10 cellular contexts compared by ENCODE assay signal in the genomic region with DNA sequence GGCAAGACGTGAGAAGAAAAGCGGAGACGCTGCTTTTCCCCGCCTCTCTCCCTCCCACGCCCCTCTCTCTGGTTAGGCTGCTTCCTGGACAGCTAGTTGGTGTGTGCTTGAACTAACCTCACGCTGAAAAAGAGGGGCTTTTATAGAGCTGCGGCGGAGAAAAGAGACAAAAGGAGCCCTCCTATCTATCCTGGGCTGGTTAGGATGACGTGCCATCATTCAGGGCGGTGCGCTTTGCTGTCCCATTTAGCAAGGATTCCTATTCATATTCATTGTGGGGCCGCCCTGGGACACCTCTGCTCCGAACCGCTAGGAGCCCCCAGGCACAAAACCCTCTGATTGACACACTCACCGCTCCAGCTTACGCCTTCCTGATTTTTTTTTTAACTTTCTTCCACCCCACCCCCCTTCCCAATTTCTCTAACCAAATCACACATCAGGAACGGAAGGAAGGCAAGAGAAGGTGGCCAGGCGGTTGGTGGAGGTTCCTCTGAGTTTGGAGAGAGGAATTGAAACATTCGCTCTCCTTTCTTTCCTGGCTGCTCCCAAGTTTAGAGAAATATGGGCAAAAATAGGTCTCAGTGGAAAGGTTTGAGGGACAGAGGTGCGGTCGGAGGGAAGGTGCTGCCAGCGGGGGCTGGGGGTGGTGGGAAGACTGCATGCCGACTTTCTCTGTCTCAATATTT. TPM values are rescaled to one million over a fixed set of nuclear protein-coding genes. Genes with fewer than 3 reads are reported as not detected.
A peak's percentile ranks its signal among the peaks of the same experiment; 100 is the strongest.
DNase-seq lines count a peak whose midpoint lies in the region; ATAC-seq and TF ChIP-seq lines count a peak whose summit lies in the region.
"Had no signal": no experiment of that assay in that cellular context is flagged by ENCODE, and none has a peak within 500 bp of the region (broad histone marks: within the 10 kb centered on the region; RNA-seq: fewer than 3 reads in every experiment).

A gene (minus strand): TSS at position 114 of the 686 bp plus-strand sequence. CDS start 224 bp downstream, outside the sequence.

- no peak within 1 kb of the TSS for H3K27ac ChIP-seq in stomach
- H3K27ac ChIP-seq in breast epithelium = no peak within 1 kb of the TSS
- H3K27ac ChIP-seq: parathyroid adenoma had no signal

- no peaks in the 10 kb centered on the region for H3K9me3 Mint-ChIP-seq in activated naive CD4-positive, alpha-beta T cell treated with anti-CD3 and anti-CD28 coated beads for 36 hours
- peaks cover 4% of the 10 kb centered on the region for H3K9me3 Mint-ChIP-seq in memory B cell

- 11 to 16% (median 15%) methylated on average over 23 of the region's 23 CpGs for WGBS in stomach, 5 donors

- H3K36me3 ChIP-seq in stomach (no peaks in the 10 kb centered on the region), breast epithelium (no peaks in the 10 kb centered on the region)

- CTCF ChIA-PET in activated naive CD4-positive, alpha-beta T cell treated with anti-CD3 and anti-CD28 coated beads for 36 hours (lab: Charles Lee) = interaction anchor here (0.6 to 1.4 kb wide), 2 partner anchors 41 to 95 kb away, joined by 3 to 4 read pairs; no protein-coding TSS in a partner anchor

- H3K9me3 ChIP-seq in stomach (peaks cover 0 to 11% (median 0%) of the 10 kb centered on the region in 4 donors), breast epithelium (no peaks in the 10 kb centered on the region)

- no peaks in the 10 kb centered on the region for H3K36me3 Mint-ChIP-seq in activated naive CD4-positive, alpha-beta T cell treated with anti-CD3 and anti-CD28 coated beads for 36 hours (ENCODE audit: low read depth)
- peaks cover 2% of the 10 kb centered on the region for H3K36me3 Mint-ChIP-seq in memory B cell

- ATAC-seq in memory B cell (ENCODE audit: low read depth) = no peak

- peaks cover 93% of the 10 kb centered on the region for H3K27me3 Mint-ChIP-seq in activated naive CD4-positive, alpha-beta T cell treated with anti-CD3 and anti-CD28 coated beads for 36 hours (ENCODE audit: low read depth)
- peaks cover 36% of the 10 kb centered on the region for H3K27me3 Mint-ChIP-seq in memory B cell

- no peak for TF ChIP-seq POLR2A in stomach (IDR thresholded peaks at IDR 0.05)
- TF ChIP-seq POLR2A in breast epithelium (IDR thresholded peaks at IDR 0.05) = no peak

- H3K27ac Mint-ChIP-seq in activated naive CD4-positive, alpha-beta T cell treated with anti-CD3 and anti-CD28 coated beads for 36 hours = no peak within 1 kb of the TSS
- peak within 1 kb of the TSS; percentile 87 for H3K27ac Mint-ChIP-seq in memory B cell

- H3K4me1 Mint-ChIP-seq in activated naive CD4-positive, alpha-beta T cell treated with anti-CD3 and anti-CD28 coated beads for 36 hours (ENCODE audit: low read depth) = peaks cover 71% of the 10 kb centered on the region
- peaks cover 9% of the 10 kb centered on the region for H3K4me1 Mint-ChIP-seq in memory B cell

- H3K4me1 ChIP-seq in stomach = peaks cover 34 to 67% (median 52%) of the 10 kb centered on the region in 4 donors
- H3K4me1 ChIP-seq in breast epithelium = peaks cover 3 to 7% of the 10 kb centered on the region in 2 donors
- H3K4me1 ChIP-seq: parathyroid adenoma had no signal

- H3K27me3 ChIP-seq in stomach (peaks cover 44 to 100% (median 99%) of the 10 kb centered on the region in 3 donors), breast epithelium (peaks cover 5 to 95% of the 10 kb centered on the region in 2 donors)

- TF ChIP-seq EP300 in stomach (IDR thresholded peaks at IDR 0.05) = no peak

- H3K4me3 ChIP-seq in stomach (peak within 1 kb of the TSS in 3 of 4 donors; percentile 5 to 39 (median 8)), breast epithelium (peak within 1 kb of the TSS in 1 of 3 donors; percentile 47)

- H3K4me3 Mint-ChIP-seq in activated naive CD4-positive, alpha-beta T cell treated with anti-CD3 and anti-CD28 coated beads for 36 hours = peak within 1 kb of the TSS; percentile 58
- peak within 1 kb of the TSS; percentile 55 for H3K4me3 Mint-ChIP-seq in memory B cell

- intact Hi-C loops in activated naive CD4-positive, alpha-beta T cell treated with anti-CD3 and anti-CD28 coated beads for 36 hours (cut with micrococcal nuclease) = loop anchor here (5.0 to 10.0 kb wide), 5 partner anchors 78 to 613 kb away; a partner anchor contains a TSS
- intact Hi-C loops in stomach (cut with DNase I; ENCODE audit: low total_unique reads) = no loop called here
- intact Hi-C loops in breast epithelium (cut with DNase I; ENCODE audit: low total_unique reads) = loop anchor here (1.0 kb wide), 1 partner anchor 36 kb away; no protein-coding TSS in a partner anchor

- DNase-seq in activated T-cell treated with anti-CD3 and anti-CD28 coated beads for 4 hours = peak; percentile 54
- DNase-seq in activated T-cell treated with anti-CD3 and anti-CD28 coated beads, Interleukin-2, amount 50 U/mL, for 1 hour = no peak
- DNase-seq in activated naive CD4-positive, alpha-beta T cell treated with anti-CD3 and anti-CD28 coated beads for 36 hours = peak; percentile 60
- DNase-seq in memory B cell (ENCODE audit: low spot score in 2 of 2) = no peak
- no peak for DNase-seq in stomach
- no peak for DNase-seq in DMS114 treated with DMSO at 0.1 percent for 48 hours (lab: John Stamatoyannopoulos, UW; ENCODE audit: unreplicated experiment)
- DNase-seq in breast epithelium (ENCODE audit: low spot score in 2 of 2) = no peak
- no peak for DNase-seq in NCI-H2107 treated with DMSO at 0.1 percent for 48 hours (lab: John Stamatoyannopoulos, UW; ENCODE audit: unreplicated experiment)
- DNase-seq: T-helper 9 cell had no signal

- TF ChIP-seq CTCF in stomach (IDR thresholded peaks at IDR 0.05) (no peak), breast epithelium (IDR thresholded peaks at IDR 0.05) (no peak)

RNA-seq across cellular contexts. Expression of the gene that starts here (rescaled TPM):
- total RNA-seq in activated naive CD4-positive, alpha-beta T cell treated with anti-CD3 and anti-CD28 coated beads for 36 hours = not detected
- total RNA-seq in stomach (not detected), breast epithelium (not detected)
- not detected for polyA plus RNA-seq in stomach

Comparison
In these comparisons a context has a peak if more than half of its experiments do, and no peak if none do; other contexts are left out.
1. Peak in DNase-seq in activated naive CD4-positive, alpha-beta T cell treated with anti-CD3 and anti-CD28 coated beads for 36 hours; RNA of the gene not detected or under 1 TPM.